ENCODE assay signal across 8 cellular contexts in genomic region chr4:182492456-182492855, GRCh38.
DNase-seq lines count a peak whose midpoint lies in the region; ATAC-seq, FAIRE-seq and TF ChIP-seq lines count a peak whose summit lies in the region.

No MANE protein-coding gene starts in this region.

- H3K9me3 ChIP-seq in astrocyte (ENCODE audit: insufficient read depth, low read depth, low read length) (no peaks in the 10 kb centered on the region), parathyroid adenoma (ENCODE audit: control insufficient read depth, low read length) (no peaks in the 10 kb centered on the region)

- H3K9ac ChIP-seq in astrocyte (ENCODE audit: low read length) (peak overlapping the region; percentile 52), parathyroid adenoma (no peak overlapping the region)

- H3K4me2 ChIP-seq in astrocyte (ENCODE audit: low read length) (peak overlapping the region; percentile 61), parathyroid adenoma (ENCODE audit: low read length) (peak overlapping the region; percentile 54)

- H3K27ac Mint-ChIP-seq in astrocyte (ENCODE audit: unreplicated experiment) (peak overlapping the region; percentile 85), natural killer cell (no peak overlapping the region)
- H3K27ac Mint-ChIP-seq in activated CD4-positive, alpha-beta T cell treated with anti-CD3 and anti-CD28 coated beads, Interleukin-2, amount 10 ng/mL, durations not matched to agents 24 days and 14 days = no peak overlapping the region

- H3K4me1 Mint-ChIP-seq in astrocyte (ENCODE audit: low read depth, unreplicated experiment) (peaks cover 30% of the 10 kb centered on the region), natural killer cell (no peaks in the 10 kb centered on the region)
- H3K4me1 Mint-ChIP-seq in activated CD4-positive, alpha-beta T cell treated with anti-CD3 and anti-CD28 coated beads, Interleukin-2, amount 10 ng/mL, durations not matched to agents 24 days and 14 days = peaks cover 3% of the 10 kb centered on the region

- H3K9me3 Mint-ChIP-seq in astrocyte (ENCODE audit: unreplicated experiment) (peaks cover 2% of the 10 kb centered on the region), natural killer cell (no peaks in the 10 kb centered on the region)
- H3K9me3 Mint-ChIP-seq in activated CD4-positive, alpha-beta T cell treated with anti-CD3 and anti-CD28 coated beads, Interleukin-2, amount 10 ng/mL, durations not matched to agents 24 days and 14 days = no peaks in the 10 kb centered on the region

- ATAC-seq in GM18861 (IDR thresholded peaks at IDR 0.05; ENCODE audit: unreplicated experiment) (peak; percentile 58), HG03039 (IDR thresholded peaks at IDR 0.05; ENCODE audit: unreplicated experiment) (peak; percentile 80), natural killer cell (no peak)

- H3K36me3 Mint-ChIP-seq in astrocyte (ENCODE audit: low read depth, unreplicated experiment) (peaks cover 2% of the 10 kb centered on the region), natural killer cell (no peaks in the 10 kb centered on the region)
- H3K36me3 Mint-ChIP-seq in activated CD4-positive, alpha-beta T cell treated with anti-CD3 and anti-CD28 coated beads, Interleukin-2, amount 10 ng/mL, durations not matched to agents 24 days and 14 days (ENCODE audit: low read depth) = no peaks in the 10 kb centered on the region

- H3K4me3 ChIP-seq in astrocyte (ENCODE audit: insufficient read depth, low read depth, low read length) (no peak overlapping the region), parathyroid adenoma (ENCODE audit: low read depth, low read length) (peak overlapping the region; percentile 25)

- H2AFZ ChIP-seq in astrocyte (ENCODE audit: low read depth, low read length) = no peak overlapping the region
- peak overlapping the region; percentile 46 for H2AFZ ChIP-seq in parathyroid adenoma

- POLR2A ChIA-PET in HEK293T (lab: Yijun Ruan, JAX) = no interaction called here

- H3K27me3 Mint-ChIP-seq in astrocyte (ENCODE audit: low read depth, unreplicated experiment) = no peaks in the 10 kb centered on the region
- H3K27me3 Mint-ChIP-seq in natural killer cell (ENCODE audit: low read depth in 2 of 2) = peaks cover 5 to 7% of the 10 kb centered on the region in 2 donors
- H3K27me3 Mint-ChIP-seq in activated CD4-positive, alpha-beta T cell treated with anti-CD3 and anti-CD28 coated beads, Interleukin-2, amount 10 ng/mL, durations not matched to agents 24 days and 14 days = peaks cover 5% of the 10 kb centered on the region

- H3K27me3 ChIP-seq in astrocyte (ENCODE audit: insufficient read depth, low read length) (no peaks in the 10 kb centered on the region), parathyroid adenoma (ENCODE audit: control insufficient read depth, insufficient read depth, low read length) (no peaks in the 10 kb centered on the region)

- CTCF ChIA-PET in HEK293T (lab: Yijun Ruan, JAX) = interaction anchor here (0.6 to 0.8 kb wide), 2 partner anchors 433 to 964 kb away, joined by 3 to 5 read pairs; no protein-coding TSS in a partner anchor

- H3K4me3 Mint-ChIP-seq in astrocyte (ENCODE audit: unreplicated experiment) (peak overlapping the region; percentile 17), natural killer cell (no peak overlapping the region)
- no peak overlapping the region for H3K4me3 Mint-ChIP-seq in activated CD4-positive, alpha-beta T cell treated with anti-CD3 and anti-CD28 coated beads, Interleukin-2, amount 10 ng/mL, durations not matched to agents 24 days and 14 days

- H3K36me3 ChIP-seq in astrocyte (ENCODE audit: insufficient read depth, low read length) (no peaks in the 10 kb centered on the region), parathyroid adenoma (ENCODE audit: control insufficient read depth, insufficient read depth, low read length) (no peaks in the 10 kb centered on the region)

- peak; percentile 88 for DNase-seq in astrocyte (ENCODE audit: low read depth)
- no peak for DNase-seq in NCI-H2081 treated with DMSO at 0.1 percent for 48 hours (lab: John Stamatoyannopoulos, UW)
- no peak for DNase-seq in natural killer cell
- no peak for DNase-seq in HEK293T (ENCODE audit: extremely low spot score)
- DNase-seq in activated CD4-positive, alpha-beta T cell treated with anti-CD3 and anti-CD28 coated beads, Interleukin-2, amount 10 ng/mL, durations not matched to agents 24 days and 14 days = no peak

- H3K79me2 ChIP-seq in astrocyte (ENCODE audit: insufficient read depth, low read length) (peaks cover 60% of the 10 kb centered on the region), parathyroid adenoma (no peaks in the 10 kb centered on the region)

- H3K27ac ChIP-seq in astrocyte (ENCODE audit: low read depth, low read length) (peak overlapping the region; percentile 62), parathyroid adenoma (peak overlapping the region; percentile 62)

- intact Hi-C loops in natural killer cell (cut with micrococcal nuclease) = no loop called here
- intact Hi-C loops in activated CD4-positive, alpha-beta T cell treated with anti-CD3 and anti-CD28 coated beads, Interleukin-2, amount 10 ng/mL, durations not matched to agents 24 days and 14 days (cut with micrococcal nuclease) = no loop called here

- H4K20me1 ChIP-seq in astrocyte (ENCODE audit: insufficient read depth, low read length) = peaks cover 7% of the 10 kb centered on the region

- TF ChIP-seq CTCF in astrocyte (IDR thresholded peaks at IDR 0.05; ENCODE audit: insufficient read depth, low read depth, low read length) (no peak), parathyroid adenoma (IDR thresholded peaks at IDR 0.05) (no peak), natural killer cell (IDR thresholded peaks at IDR 0.05) (no peak)

- FAIRE-seq in astrocyte (lab: Jason Lieb, UNC) = peak; percentile 72

- H3K4me1 ChIP-seq in astrocyte (ENCODE audit: insufficient read depth, low read length) (peaks cover 15% of the 10 kb centered on the region), parathyroid adenoma (peaks cover 6% of the 10 kb centered on the region)

TF ChIP-seq in HEK293T, 16 proteins besides CTCF, POLR2A, EP300 and RAD21:
- TF ChIP-seq ELF4 (IDR thresholded peaks at IDR 0.05) (no peak), ZNF384 (IDR thresholded peaks at IDR 0.05) (no peak), FOXM1 (IDR thresholded peaks at IDR 0.05; ENCODE audit: borderline replicate concordance) (no peak), SP1 (IDR thresholded peaks at IDR 0.05) (no peak), L3MBTL2 (conservative IDR thresholded peaks at IDR 0.05) (no peak), PKNOX1 (IDR thresholded peaks at IDR 0.05) (no peak), FOXA1 (IDR thresholded peaks at IDR 0.05) (no peak), TARDBP (IDR thresholded peaks at IDR 0.05) (no peak), HDGF (IDR thresholded peaks at IDR 0.05; ENCODE audit: borderline replicate concordance) (no peak), ARNT (IDR thresholded peaks at IDR 0.05) (no peak), LEF1 (IDR thresholded peaks at IDR 0.05; ENCODE audit: borderline replicate concordance) (no peak), FOXK2 (IDR thresholded peaks at IDR 0.05) (no peak)

Comparison
In these comparisons a context has a peak if more than half of its experiments do, and no peak if none do; other contexts are left out.
1. ATAC-seq: peak in GM18861 (single experiment) and HG03039 (single experiment); none in natural killer cell (0 of 3).